ENCODE assay signal across 21 cellular contexts in genomic region chr12:62712561-62712960, GRCh38.
A peak's percentile ranks its signal among the peaks of the same experiment; 100 is the strongest.
DNase-seq lines count a peak whose midpoint lies in the region; ATAC-seq, FAIRE-seq and TF ChIP-seq lines count a peak whose summit lies in the region.
"Had no signal": no experiment of that assay in that cellular context is flagged by ENCODE, and none has a peak within 500 bp of the region (broad histone marks: within the 10 kb centered on the region; RNA-seq: fewer than 3 reads in every experiment).

No MANE protein-coding gene starts in this region.

- DNase-seq in A549 (ENCODE audit: low read depth in 1 of 2, low spot score in 1 of 2) (no peak), Panc1 (ENCODE audit: low read depth, low spot score) (no peak), neuronal stem cell (ENCODE audit: low spot score) (no peak), smooth muscle cell (lab: John Stamatoyannopoulos, UW; ENCODE audit: unreplicated experiment) (no peak), SIG-M5 treated with dmso at 0.1 percent for 504 hours (lab: John Stamatoyannopoulos, UW; ENCODE audit: unreplicated experiment) (no peak)
- DNase-seq: DMS 273 treated with DMSO at 0.1 percent for 48 hours; IMR-90; Kasumi-1; NCI-H1105; NCI-H187; NCI-H226; NCI-H526 treated with DMSO at 0.1 percent for 48 hours; NK-92 treated with Interleukin-12 subunit alpha and Interleukin-12 subunit beta, amount 100 ng/mL, for 24 hours; OCI-M1; RPMI8226; SJCRH30 had no signal

- H2BK12ac ChIP-seq in neuronal stem cell (ENCODE audit: low read length) = no peak overlapping the region

- H3K79me2 ChIP-seq in smooth muscle cell (ENCODE audit: low read depth) = no peaks in the 10 kb centered on the region

- no peak for FAIRE-seq in A549 (lab: Jason Lieb, UNC)
- FAIRE-seq: GM12892, H1 had no signal

- H3F3A ChIP-seq in smooth muscle cell (ENCODE audit: low read depth) = no peaks in the 10 kb centered on the region

- H2BK15ac ChIP-seq in neuronal stem cell (ENCODE audit: low read length) = no peak overlapping the region

- no peak for ATAC-seq in A549
- no peak for ATAC-seq in Panc1
- no peak for ATAC-seq in HG03565 (IDR thresholded peaks at IDR 0.05; ENCODE audit: unreplicated experiment)

- no peak for TF ChIP-seq CTCF in A549 (IDR thresholded peaks at IDR 0.05)
- TF ChIP-seq CTCF in Panc1 (IDR thresholded peaks at IDR 0.05) = no peak
- no peak for TF ChIP-seq CTCF in smooth muscle cell (IDR thresholded peaks at IDR 0.05; ENCODE audit: borderline replicate concordance, insufficient read depth, poor library complexity, severe bottlenecking)

- CTCF ChIA-PET in A549 (lab: Yijun Ruan, JAX) = interaction anchor here (1.0 to 1.6 kb wide), 6 partner anchors 16 to 87 kb away, joined by 3 to 5 read pairs (median 4); no protein-coding TSS in a partner anchor
- CTCF ChIA-PET in Panc1 (lab: Charles Lee) = no interaction called here

- intact Hi-C loops in Panc1 (cut with micrococcal nuclease; ENCODE audit: unreplicated experiment) = no loop called here

- TF ChIP-seq EP300 in A549 (IDR thresholded peaks at IDR 0.05) = no peak

- H4K91ac ChIP-seq in neuronal stem cell (ENCODE audit: low read depth, low read length, poor library complexity) = no peak overlapping the region

- H2AK5ac ChIP-seq in neuronal stem cell (ENCODE audit: low read depth, low read length) = no peak overlapping the region

- BruUV-seq in Panc1 (replicated peaks; lab: Mats Ljungman, UMichigan) = no TSS peak

- H3K79me1 ChIP-seq in neuronal stem cell (ENCODE audit: low read depth, low read length) = no peaks in the 10 kb centered on the region

- peak overlapping the region; percentile 94 to 98 for H3K27ac ChIP-seq in A549
- peak overlapping the region; percentile 84 for H3K27ac ChIP-seq in Panc1 (ENCODE audit: low read length)
- H3K27ac ChIP-seq in layer of hippocampus (ENCODE audit: low read depth, low read length) = peak overlapping the region; percentile 33
- H3K27ac ChIP-seq in neuronal stem cell (replicated peaks; ENCODE audit: low read length) = peak overlapping the region; percentile 89
- no peak overlapping the region for H3K27ac ChIP-seq in smooth muscle cell (ENCODE audit: low read depth)
- H3K27ac ChIP-seq: C4-2B, SJCRH30 had no signal

- H3K4ac ChIP-seq in neuronal stem cell (ENCODE audit: low read length) = no peak overlapping the region

- POLR2A ChIA-PET in A549 (lab: Yijun Ruan, JAX) (interaction anchor here (1.2 kb wide), 1 partner anchor 19 kb away, joined by 3 read pairs; no protein-coding TSS in a partner anchor), Panc1 (lab: Charles Lee) (no interaction called here)

- no peak overlapping the region for H4K8ac ChIP-seq in neuronal stem cell (ENCODE audit: low read depth, low read length)

- H3K14ac ChIP-seq in neuronal stem cell (ENCODE audit: low read length) = no peak overlapping the region

- H3K4me3 ChIP-seq in A549 (no peak overlapping the region), Panc1 (ENCODE audit: low read depth in 2 of 2, low read length in 2 of 2) (no peak overlapping the region), neuronal stem cell (ENCODE audit: low read length in 2 of 2) (no peak overlapping the region), smooth muscle cell (no peak overlapping the region)
- H3K4me3 ChIP-seq: SJCRH30 had no signal

- no peak overlapping the region for H2BK120ac ChIP-seq in neuronal stem cell (ENCODE audit: low read depth, low read length)

- H3K36me3 ChIP-seq in Panc1 (ENCODE audit: control insufficient read depth, insufficient read depth, low read length) (no peaks in the 10 kb centered on the region), neuronal stem cell (replicated peaks in 1 of 2; ENCODE audit: control insufficient read depth in 2 of 2, insufficient read depth in 2 of 2, low read length in 2 of 2) (no peaks in the 10 kb centered on the region), smooth muscle cell (ENCODE audit: low read depth) (no peaks in the 10 kb centered on the region)
- H3K36me3 ChIP-seq: SJCRH30 had no signal

- H2BK5ac ChIP-seq in neuronal stem cell (ENCODE audit: low read length) = no peak overlapping the region

- no peaks in the 10 kb centered on the region for H3K9me3 ChIP-seq in A549
- no peaks in the 10 kb centered on the region for H3K9me3 ChIP-seq in Panc1 (ENCODE audit: control insufficient read depth, insufficient read depth, low read depth, low read length)
- H3K9me3 ChIP-seq in neuronal stem cell (replicated peaks in 1 of 2; ENCODE audit: control insufficient read depth in 2 of 2, insufficient read depth in 1 of 2, low read depth in 1 of 2, low read length in 2 of 2) = peaks cover 0 to 2% of the 10 kb centered on the region in 2 donors
- H3K9me3 ChIP-seq in smooth muscle cell (replicated peaks; ENCODE audit: low read depth) = no peaks in the 10 kb centered on the region
- H3K9me3 ChIP-seq: SJCRH30 had no signal

- H4K20me1 ChIP-seq in smooth muscle cell (ENCODE audit: low read depth) = no peaks in the 10 kb centered on the region

- in situ Hi-C loops in Panc1 (cut with HindIII; ENCODE audit: low pct_unique_long_range_greater_than_20kb, low sequenced_read_pairs) = no loop called here

- no peak for TF ChIP-seq POLR2A in A549 (IDR thresholded peaks at IDR 0.05; ENCODE audit: low read length)

- no peak overlapping the region for H3K23ac ChIP-seq in neuronal stem cell (ENCODE audit: low read depth, low read length, poor library complexity)

- 73% methylated on average over 6 of the region's 6 CpGs for WGBS in A549 (ENCODE audit: missing lambda C conversion rate)
- no CpG with 5 or more reads among the region's 6 CpGs for WGBS in neuronal stem cell (ENCODE audit: extremely low coverage in 2 of 2, insufficient read length in 2 of 2, insufficient replicate concordance in 1 of 2), 2 donors
- 73% methylated on average over 6 of the region's 6 CpGs for WGBS in smooth muscle cell (ENCODE audit: low lambda C conversion rate)

- H3K4me2 ChIP-seq in A549 = peak overlapping the region; percentile 16; the same call in 2 of the 3 replicates
- no peak overlapping the region for H3K4me2 ChIP-seq in neuronal stem cell (ENCODE audit: insufficient read depth, low read length, poor library complexity, severe bottlenecking)
- H3K4me2 ChIP-seq in smooth muscle cell = no peak overlapping the region

- no peaks in the 10 kb centered on the region for H3K27me3 ChIP-seq in Panc1 (ENCODE audit: control insufficient read depth, insufficient read depth, low read length)
- H3K27me3 ChIP-seq in layer of hippocampus (ENCODE audit: control insufficient read depth, insufficient read depth, low read length) = no peaks in the 10 kb centered on the region
- no peaks in the 10 kb centered on the region for H3K27me3 ChIP-seq in neuronal stem cell (ENCODE audit: control insufficient read depth in 3 of 3, insufficient read depth in 3 of 3, low read depth in 1 of 3, low read length in 3 of 3)
- no peaks in the 10 kb centered on the region for H3K27me3 ChIP-seq in smooth muscle cell (ENCODE audit: low read depth)
- H3K27me3 ChIP-seq: SJCRH30 had no signal

- no peak overlapping the region for H3K9ac ChIP-seq in neuronal stem cell (ENCODE audit: low read depth, low read length, poor library complexity)
- no peak overlapping the region for H3K9ac ChIP-seq in smooth muscle cell (ENCODE audit: low read depth)

- H3K4me1 ChIP-seq in A549 = peaks cover 69% of the 10 kb centered on the region
- H3K4me1 ChIP-seq in Panc1 (ENCODE audit: control insufficient read depth, insufficient read depth, low read length) = peaks cover 50% of the 10 kb centered on the region
- H3K4me1 ChIP-seq in neuronal stem cell (ENCODE audit: control insufficient read depth in 2 of 2, insufficient read depth in 1 of 2, low read depth in 1 of 2, low read length in 2 of 2) = peaks cover 47 to 56% of the 10 kb centered on the region in 2 donors
- peaks cover 45% of the 10 kb centered on the region for H3K4me1 ChIP-seq in smooth muscle cell (ENCODE audit: low read depth)

- H3K18ac ChIP-seq in neuronal stem cell (ENCODE audit: low read length) = no peak overlapping the region

- no peak overlapping the region for H2AFZ ChIP-seq in neuronal stem cell (ENCODE audit: low read length)
- H2AFZ ChIP-seq in smooth muscle cell (ENCODE audit: low read depth) = no peak overlapping the region

- no peak for TF ChIP-seq RAD21 in A549 (conservative IDR thresholded peaks at IDR 0.05 in 1 of 2, IDR thresholded peaks at IDR 0.05 in 1 of 2)

TF ChIP-seq in A549, 52 proteins besides CTCF, POLR2A, EP300 and RAD21:
- TF ChIP-seq REST (IDR thresholded peaks at IDR 0.05) = no peak
- no peak for TF ChIP-seq BHLHE40 (IDR thresholded peaks at IDR 0.05; ENCODE audit: low read depth, low read length)
- no peak for TF ChIP-seq CHD2 (IDR thresholded peaks at IDR 0.05; ENCODE audit: low read length, partially characterized antibody)
- no peak for TF ChIP-seq HEYL (CRISPR knock-in tag; IDR thresholded peaks at IDR 0.05)
- TF ChIP-seq CBX2 (IDR thresholded peaks at IDR 0.05; ENCODE audit: borderline replicate concordance, low read depth) = no peak
- no peak for TF ChIP-seq RNF2 (IDR thresholded peaks at IDR 0.05; ENCODE audit: borderline replicate concordance, low read depth)
